In the genomic region with DNA sequence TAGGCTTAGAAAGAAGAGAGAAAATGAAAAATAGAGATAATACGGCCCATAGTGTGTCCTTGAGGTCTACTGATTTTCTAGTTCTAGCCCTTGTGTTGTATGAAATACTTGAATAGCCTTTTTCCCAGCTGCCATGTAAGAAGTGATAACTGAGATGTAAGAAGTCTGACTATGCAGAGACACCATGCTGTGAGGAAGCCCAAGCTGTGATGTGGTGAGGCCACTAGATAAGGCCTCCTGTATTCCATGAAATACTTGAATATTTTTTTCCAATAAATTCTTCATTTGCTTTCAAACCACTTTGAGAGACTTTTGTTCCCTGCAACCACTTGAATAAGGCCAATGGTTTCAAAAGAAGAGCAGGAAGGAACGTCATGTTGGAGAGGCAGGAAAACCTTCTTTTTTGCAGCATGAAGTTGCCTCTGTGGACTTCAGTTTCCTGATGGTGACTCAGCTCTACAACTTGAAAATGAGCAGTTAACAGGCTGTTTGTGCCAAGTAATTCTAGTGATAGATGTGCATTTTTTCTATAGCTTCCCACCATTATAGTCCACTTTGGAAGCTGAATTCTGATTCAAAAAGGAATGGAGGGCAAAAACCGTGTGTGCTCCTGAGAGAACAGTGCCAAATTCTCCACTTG, we compare ENCODE assay signal across 17 cellular contexts. TPM values are rescaled to one million over a fixed set of nuclear protein-coding genes. Genes with fewer than 3 reads are reported as not detected.
DNase-seq lines count a peak whose midpoint lies in the region; ATAC-seq, FAIRE-seq and TF ChIP-seq lines count a peak whose summit lies in the region.
"Had no signal": no experiment of that assay in that cellular context is flagged by ENCODE, and none has a peak within 500 bp of the region (broad histone marks: within the 10 kb centered on the region; RNA-seq: fewer than 3 reads in every experiment).

No MANE protein-coding gene starts in this region.

- WGBS in K562 (ENCODE audit: insufficient coverage, low coverage, missing lambda C conversion rate): 23% methylated on average over 2 of the region's 3 CpGs
- 56 to 73% methylated on average over 3 of the region's 3 CpGs for WGBS in gastroesophageal sphincter (ENCODE audit: low coverage in 1 of 2), 2 donors

- intact Hi-C loops in K562 (cut with micrococcal nuclease): no loop called here

- H3K27ac ChIP-seq in K562 (ENCODE audit: extremely low read depth, low read depth, low read length): no peak overlapping the region
- no peak overlapping the region for H3K27ac ChIP-seq in gastroesophageal sphincter
- H3K27ac ChIP-seq: BLaER1 treated with 17β-estradiol and CSF1 and Interleukin-3, amounts not matched to agents 10 nM and 100 nM had no signal

- no peaks in the 10 kb centered on the region for H4K20me1 ChIP-seq in K562 (replicated peaks; ENCODE audit: control insufficient read depth, insufficient read depth, low read length)
- H4K20me1 ChIP-seq: BLaER1 treated with 17β-estradiol and CSF1 and Interleukin-3, amounts not matched to agents 10 nM and 100 nM had no signal

- POLR2A ChIA-PET in K562 (lab: Yijun Ruan, JAX): interaction anchor here (0.6 to 0.8 kb wide), 2 partner anchors 21 to 33 kb away, joined by 3 to 4 read pairs; no protein-coding TSS in a partner anchor

- FAIRE-seq in K562 (lab: Jason Lieb, UNC): no peak
- FAIRE-seq: GM12892, HTR-8/SVneo had no signal

- no peaks in the 10 kb centered on the region for H3K9me1 ChIP-seq in K562 (ENCODE audit: control insufficient read depth, insufficient read depth, low read length)

- H2AFZ ChIP-seq in K562 (ENCODE audit: low read depth, low read length): no peak overlapping the region

- no peak for TF ChIP-seq CTCF in K562 (IDR thresholded peaks at IDR 0.05 in 2 of 3, conservative IDR thresholded peaks at IDR 0.05 in 1 of 3; ENCODE audit: insufficient read depth in 2 of 3, low read depth in 1 of 3, low read length in 3 of 3)
- no peak for TF ChIP-seq CTCF in gastroesophageal sphincter (IDR thresholded peaks at IDR 0.05)

- H3K4me3 ChIP-seq in K562: no peak overlapping the region
- H3K4me3 ChIP-seq in gastroesophageal sphincter: no peak overlapping the region
- H3K4me3 ChIP-seq: BLaER1 treated with 17β-estradiol and CSF1 and Interleukin-3, amounts not matched to agents 10 nM and 100 nM had no signal

- DNase-seq in EH (ENCODE audit: low read depth) (peak; percentile 44), M059J (ENCODE audit: low read depth) (peak; percentile 27), K562 (ENCODE audit: extremely low read depth in 1 of 4, low spot score in 3 of 4) (peak in 1 of 4 experiments; percentile 27), iris pigment epithelial cell (ENCODE audit: low read depth) (peak; percentile 51), AG20443 (ENCODE audit: low spot score) (no peak), KBM-7 (no peak)
- DNase-seq: DMS53, NCI-H1092, NCI-H345, NCI-H748 treated with DMSO at 0.1 percent for 48 hours, Right ventricle myocardium superior had no signal

- TF ChIP-seq RAD21 in K562 (CRISPR knock-in tag; conservative IDR thresholded peaks at IDR 0.05 in 1 of 2, IDR thresholded peaks at IDR 0.05 in 1 of 2): no peak

- no peak overlapping the region for H3K4me2 ChIP-seq in K562 (ENCODE audit: insufficient read depth, low read length)
- H3K4me2 ChIP-seq: BLaER1 treated with 17β-estradiol and CSF1 and Interleukin-3, amounts not matched to agents 10 nM and 100 nM had no signal

- H3K79me2 ChIP-seq in K562 (ENCODE audit: control insufficient read depth, insufficient read depth, low read length): no peaks in the 10 kb centered on the region

- ATAC-seq in K562 (no peak; the same call in 2 of the 3 replicates), gastroesophageal sphincter (no peak)
- ATAC-seq: Panc1 had no signal

- H3K4me1 ChIP-seq in K562 (replicated peaks in 1 of 2; ENCODE audit: control insufficient read depth in 2 of 2, insufficient read depth in 2 of 2, low read length in 2 of 2) (peaks cover 0 to 8% of the 10 kb centered on the region in 2 experiments; a peak in 3 of 5 replicates), gastroesophageal sphincter (no peaks in the 10 kb centered on the region)

- H3K36me3 ChIP-seq in K562 (ENCODE audit: control insufficient read depth, insufficient read depth, low read length): no peaks in the 10 kb centered on the region
- no peaks in the 10 kb centered on the region for H3K36me3 ChIP-seq in gastroesophageal sphincter
- H3K36me3 ChIP-seq: BLaER1 treated with 17β-estradiol and CSF1 and Interleukin-3, amounts not matched to agents 10 nM and 100 nM had no signal

- H3K9ac ChIP-seq in K562 (ENCODE audit: insufficient read depth in 1 of 2, low read depth in 2 of 2, low read length in 2 of 2): no peak overlapping the region
- H3K9ac ChIP-seq: BLaER1 treated with 17β-estradiol and CSF1 and Interleukin-3, amounts not matched to agents 10 nM and 100 nM had no signal

- in situ Hi-C loops in K562 (cut with MboI) (no loop called here), KBM-7 (cut with MboI; ENCODE audit: low pct_unique_long_range_greater_than_20kb, low sequenced_read_pairs) (no loop called here)

- no peak for TF ChIP-seq EP300 in K562 (IDR thresholded peaks at IDR 0.05; ENCODE audit: low read length)
- no peak for TF ChIP-seq EP300 in gastroesophageal sphincter (IDR thresholded peaks at IDR 0.05)

- H3K27me3 ChIP-seq in K562 (ENCODE audit: control insufficient read depth in 2 of 2, insufficient read depth in 2 of 2, low read length in 2 of 2): no peaks in the 10 kb centered on the region
- no peaks in the 10 kb centered on the region for H3K27me3 ChIP-seq in gastroesophageal sphincter
- H3K27me3 ChIP-seq: BLaER1 treated with 17β-estradiol and CSF1 and Interleukin-3, amounts not matched to agents 10 nM and 100 nM had no signal

- BruUV-seq in K562 (replicated peaks; lab: Mats Ljungman, UMichigan): no TSS peak

- TF ChIP-seq POLR2A in K562 (conservative IDR thresholded peaks at IDR 0.05) (no peak), gastroesophageal sphincter (IDR thresholded peaks at IDR 0.05) (no peak)

- CTCF ChIA-PET in K562 (lab: Yijun Ruan, JAX; ENCODE audit: low intra/inter-chr PET ratio): no interaction called here

- H3K9me3 ChIP-seq in K562 (replicated peaks; ENCODE audit: control insufficient read depth, insufficient read depth, low read depth, low read length) (peaks cover 5% of the 10 kb centered on the region; the same call in 1 of the 2 replicates), gastroesophageal sphincter (no peaks in the 10 kb centered on the region)

TF ChIP-seq in K562, 482 proteins besides CTCF, POLR2A, EP300 and RAD21:
- TF ChIP-seq SETDB1 (IDR thresholded peaks at IDR 0.05; ENCODE audit: low read length): no peak
- peak; percentile 29; the same call in 1 of the 2 replicates for TF ChIP-seq TRIM28 (IDR thresholded peaks at IDR 0.05)
- peak; percentile 22 to 60; a peak in 1 of 4 replicates for TF ChIP-seq TRIM24 (IDR thresholded peaks at IDR 0.05)
- peak in 1 of 3 experiments; percentile 77 for TF ChIP-seq YY1 (IDR thresholded peaks at IDR 0.05; ENCODE audit: borderline replicate concordance in 1 of 3, control insufficient read depth in 1 of 3, extremely low read depth in 1 of 3, insufficient read depth in 3 of 3, insufficient read length in 1 of 3, insufficient replicate concordance in 2 of 3, low read depth in 1 of 3, low read length in 2 of 3)
TF ChIP-seq in K562: peak in this region for 3.

RNA-seq across cellular contexts. Expression of gene FAM9C, which starts 25.5 kb away (rescaled TPM):
- not detected in 2 replicates for total RNA-seq in M059J (2014; rRNA removed; shearing (Covaris generic))
- not detected in 2 replicates for total RNA-seq in K562 (2011; cell fraction: chromatin; rRNA removed; ENCODE audit: low replicate concordance)
- total RNA-seq in K562 (2011; cell fraction: nucleolus; rRNA removed): not detected in 2 replicates
- not detected in 2 replicates for total RNA-seq in K562 (2011; cell fraction: nucleoplasm; rRNA removed)
- total RNA-seq in K562 (2014; rRNA removed) (not detected in 2 replicates), K562 (2014; rRNA removed; fragmentation: Illumina TruSeq; extraction: Trizol) (not detected in 2 replicates), K562 (2015; rRNA removed; fragmentation: Illumina TruSeq; extraction: Trizol) (not detected in 2 replicates), K562 (2021) (not detected in 2 replicates), gastroesophageal sphincter (not detected)
- polyA plus RNA-seq in K562 (2011; rRNA removed) (not detected in 2 replicates), K562 (2014; fragmentation: Illumina TruSeq; extraction: Trizol) (not detected in 2 replicates), K562 (2014; fragmentation: Nextera tagmentation; extraction: Ambion mirVana) (not detected), K562 (2014; rRNA removed) (not detected in 2 replicates)
- polyA plus RNA-seq in K562 (2011; cell fraction: cytosol; rRNA removed): not detected in 2 replicates
- not detected in 2 replicates for polyA plus RNA-seq in K562 (2011; cell fraction: nucleus; rRNA removed)
- polyA plus RNA-seq in K562 (2012): not detected in 2 replicates
- polyA minus RNA-seq in K562 (2011; rRNA and poly(A)+ RNA removed): not detected in 2 replicates
- not detected in 2 replicates for polyA minus RNA-seq in K562 (2011; cell fraction: cytosol; rRNA and poly(A)+ RNA removed)
- polyA minus RNA-seq in K562 (2011; cell fraction: nucleus; rRNA and poly(A)+ RNA removed): not detected in 2 replicates
- total RNA-seq: G401 had no signal

Comparison
In these comparisons a context has a peak if more than half of its experiments do, and no peak if none do; other contexts are left out.
1. DNase-seq: peak in EH (single experiment), M059J (single experiment) and iris pigment epithelial cell (single experiment); none in AG20443 (single experiment) and KBM-7 (single experiment).